ENCODE assay signal across 9 cellular contexts in the genomic region with DNA sequence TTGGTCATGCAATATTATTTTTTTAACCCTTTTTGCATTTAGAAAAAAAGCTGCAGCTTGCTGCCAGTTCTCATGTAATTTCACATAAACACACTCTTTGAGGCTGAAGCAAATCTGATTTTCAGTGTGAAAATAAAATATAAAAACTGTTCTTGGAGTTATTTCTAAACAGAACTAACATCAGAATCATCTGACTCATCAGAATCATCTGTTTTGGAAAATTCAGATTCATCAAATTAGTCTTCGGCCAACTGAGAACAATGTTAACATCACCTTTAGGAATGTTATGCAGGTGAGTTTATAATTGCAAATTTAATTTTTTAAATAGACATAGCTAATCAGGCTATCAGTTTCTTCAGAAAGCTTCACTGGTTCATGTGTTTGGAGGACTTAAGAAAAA.
"Had no signal": no experiment of that assay in that cellular context is flagged by ENCODE, and none has a peak within 500 bp of the region (broad histone marks: within the 10 kb centered on the region; RNA-seq: fewer than 3 reads in every experiment).

No MANE protein-coding gene starts in this region.

- ATAC-seq: HCT116 had no signal

- H3K36me3 ChIP-seq: HAP-1 had no signal

- H3K27ac ChIP-seq: GM23248, HL-60 had no signal

- DNase-seq: GM23248, GOT3, H7, HFFc6, IMR-90, KBM-7 had no signal

- H3K9ac ChIP-seq: GM23248 had no signal

- H3K4me1 ChIP-seq: HAP-1 had no signal

- H2AFZ ChIP-seq: GM23248 had no signal

- H3K4me3 ChIP-seq: GM23248, HAP-1 had no signal

- H3K9me3 ChIP-seq: HAP-1 had no signal
